In the genomic region with DNA sequence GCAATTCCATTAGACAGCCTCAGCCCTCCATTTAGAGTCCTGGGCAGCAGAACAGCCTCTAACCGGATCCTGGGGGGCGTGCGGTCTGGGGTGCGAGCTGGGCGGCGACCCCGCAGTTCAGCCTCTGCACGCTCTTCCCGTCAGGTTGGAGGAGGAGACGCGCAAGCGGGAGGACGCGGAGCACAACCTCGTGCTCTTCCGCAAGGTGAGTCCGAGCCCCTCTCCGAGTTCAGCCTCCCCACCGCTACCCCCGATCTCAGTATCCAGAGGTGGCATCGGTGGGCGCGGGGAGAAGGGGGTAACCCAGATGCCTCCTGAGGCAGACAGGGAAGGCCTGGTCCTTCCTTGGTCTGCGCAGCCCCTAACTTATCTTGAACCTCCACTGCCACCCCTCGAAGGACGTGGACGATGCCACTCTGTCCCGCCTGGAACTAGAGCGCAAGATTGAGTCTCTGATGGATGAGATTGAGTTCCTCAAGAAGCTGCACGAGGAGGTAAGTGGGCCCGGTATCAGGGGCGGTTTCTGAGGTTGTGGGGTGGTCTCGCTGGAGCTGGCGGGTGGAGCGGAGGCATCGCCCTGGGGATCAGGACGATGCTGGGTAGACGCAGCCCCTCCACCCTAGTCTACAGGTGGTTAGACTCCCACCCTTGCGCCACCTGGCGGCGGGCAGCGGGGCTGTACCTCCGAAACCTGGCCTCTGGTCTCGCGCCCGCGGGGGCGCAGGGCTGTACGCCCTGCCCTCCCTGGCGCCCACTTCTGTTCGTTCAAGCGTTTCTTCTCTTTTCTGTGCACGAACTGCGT, we compare ENCODE assay signal across 8 cellular contexts. TPM values are rescaled to one million over a fixed set of nuclear protein-coding genes. Genes with fewer than 3 reads are reported as not detected.
A peak's percentile ranks its signal among the peaks of the same experiment; 100 is the strongest.
DNase-seq lines count a peak whose midpoint lies in the region; ATAC-seq, FAIRE-seq and TF ChIP-seq lines count a peak whose summit lies in the region.

No MANE protein-coding gene starts in this region.

- no peak overlapping the region for H3K27ac Mint-ChIP-seq in activated T-cell treated with anti-CD3 and anti-CD28 coated beads, Interleukin-2, amount 50 U/mL, for 24 hours

- no peak overlapping the region for H3K9ac ChIP-seq in fibroblast of lung (ENCODE audit: insufficient read depth, low read length)

- TF ChIP-seq CTCF in fibroblast of lung (conservative IDR thresholded peaks at IDR 0.05 in 1 of 2, IDR thresholded peaks at IDR 0.05 in 1 of 2; ENCODE audit: low read depth in 1 of 2, low read length in 2 of 2): peak; percentile 42 to 62

- H4K20me1 ChIP-seq in fibroblast of lung (ENCODE audit: control insufficient read depth, extremely low read depth, insufficient read depth, low read length): no peaks in the 10 kb centered on the region

- H2AFZ ChIP-seq in fibroblast of lung (ENCODE audit: low read length): no peak overlapping the region

- peaks cover 27% of the 10 kb centered on the region for H3K27me3 ChIP-seq in fibroblast of lung (ENCODE audit: control insufficient read depth, insufficient read depth, low read length)

- H3K9me3 ChIP-seq in fibroblast of lung (ENCODE audit: control insufficient read depth, insufficient read depth, low read depth, low read length): no peaks in the 10 kb centered on the region

- FAIRE-seq in GM12891 (lab: Jason Lieb, UNC): peak; percentile 81

- peaks cover 67% of the 10 kb centered on the region for H3K27me3 Mint-ChIP-seq in activated T-cell treated with anti-CD3 and anti-CD28 coated beads, Interleukin-2, amount 50 U/mL, for 24 hours

- H3K4me1 Mint-ChIP-seq in activated T-cell treated with anti-CD3 and anti-CD28 coated beads, Interleukin-2, amount 50 U/mL, for 24 hours (ENCODE audit: low read depth): peaks cover 17% of the 10 kb centered on the region

- no peak for ATAC-seq in GM18861 (IDR thresholded peaks at IDR 0.05; ENCODE audit: unreplicated experiment)

- no peak overlapping the region for H3K27ac ChIP-seq in fibroblast of lung (ENCODE audit: insufficient read depth, low read length)

- peak overlapping the region; percentile 47 for H3K4me3 Mint-ChIP-seq in activated T-cell treated with anti-CD3 and anti-CD28 coated beads, Interleukin-2, amount 50 U/mL, for 24 hours

- H3K79me2 ChIP-seq in fibroblast of lung (ENCODE audit: control insufficient read depth, insufficient read depth, low read length): no peaks in the 10 kb centered on the region

- peak; percentile 90 for DNase-seq in GM12891 (ENCODE audit: insufficient read length, low spot score)
- peak; percentile 58 for DNase-seq in NCI-H526 treated with DMSO at 0.1 percent for 48 hours (lab: John Stamatoyannopoulos, UW)
- DNase-seq in activated T-cell treated with anti-CD3 and anti-CD28 coated beads, Interleukin-2, amount 50 U/mL, for 24 hours: peak; percentile 78
- no peak for DNase-seq in fibroblast of lung (ENCODE audit: low read depth in 2 of 2)
- peak; percentile 81 for DNase-seq in retina
- no peak for DNase-seq in GOT3 (lab: John Stamatoyannopoulos, UW)
- DNase-seq in epidermal melanocyte (ENCODE audit: insufficient read length, low spot score): no peak

- no peaks in the 10 kb centered on the region for H3K4me1 ChIP-seq in fibroblast of lung (ENCODE audit: control insufficient read depth, extremely low read depth, insufficient read depth, low read length)

- no peaks in the 10 kb centered on the region for H3K36me3 ChIP-seq in fibroblast of lung (ENCODE audit: control insufficient read depth, insufficient read depth, low read length)

- H3K4me3 ChIP-seq in fibroblast of lung (replicated peaks in 1 of 4; ENCODE audit: control extremely low read depth in 1 of 4, insufficient read depth in 1 of 4, low read depth in 3 of 4, low read length in 4 of 4): no peak overlapping the region

- no peak for TF ChIP-seq POLR2A in GM12891 (IDR thresholded peaks at IDR 0.05; ENCODE audit: low read depth, low read length)

- H3K9me3 Mint-ChIP-seq in activated T-cell treated with anti-CD3 and anti-CD28 coated beads, Interleukin-2, amount 50 U/mL, for 24 hours: no peaks in the 10 kb centered on the region

- H3K4me2 ChIP-seq in fibroblast of lung (ENCODE audit: extremely low read depth, insufficient read depth, low read length): no peak overlapping the region

- no peaks in the 10 kb centered on the region for H3K36me3 Mint-ChIP-seq in activated T-cell treated with anti-CD3 and anti-CD28 coated beads, Interleukin-2, amount 50 U/mL, for 24 hours (ENCODE audit: low read depth)

TF ChIP-seq in GM12891, 5 proteins besides CTCF, POLR2A, EP300 and RAD21:
- no peak for TF ChIP-seq POU2F2 (IDR thresholded peaks at IDR 0.05; ENCODE audit: low read depth, low read length)
- no peak for TF ChIP-seq PAX5 (IDR thresholded peaks at IDR 0.05; ENCODE audit: insufficient read depth, low read length, severe bottlenecking)
- no peak for TF ChIP-seq SPI1 (IDR thresholded peaks at IDR 0.05; ENCODE audit: low read depth, low read length)
- TF ChIP-seq POLR2AphosphoS5 (IDR thresholded peaks at IDR 0.05; ENCODE audit: low read depth, low read length): no peak
- no peak for TF ChIP-seq TAF1 (IDR thresholded peaks at IDR 0.05; ENCODE audit: low read depth, low read length)
TF ChIP-seq in GM12891: peak in this region for 0.

RNA-seq across cellular contexts. Expression of a gene that starts 1.3 kb away (rescaled TPM):
- polyA plus RNA-seq in GM12891 (2012; ENCODE audit: low read depth, missing spikeins): 0.08 TPM
- 0.26 and 0.50 TPM in 2 replicates for total RNA-seq in fibroblast of lung
- polyA plus RNA-seq in fibroblast of lung: 0.06 and 0.49 TPM in 2 replicates
- 0.75 TPM in 1 of 2 replicates, not detected in the other for polyA plus RNA-seq in fibroblast of lung (2012)
- polyA minus RNA-seq in fibroblast of lung (ENCODE audit: low replicate concordance): 0.70 TPM in 1 of 2 replicates, not detected in the other

RNA-seq across cellular contexts. Expression of a gene that starts 26.8 kb away (rescaled TPM):
- 20.7 TPM for polyA plus RNA-seq in GM12891 (2012; ENCODE audit: low read depth, missing spikeins)
- 0.51 and 6.3 TPM in 2 replicates for total RNA-seq in fibroblast of lung
- 4.8 and 22.4 TPM in 2 replicates for polyA plus RNA-seq in fibroblast of lung
- polyA plus RNA-seq in fibroblast of lung (2012): 8.0 and 26.6 TPM in 2 replicates
- 20.1 and 62.8 TPM in 2 replicates for polyA minus RNA-seq in fibroblast of lung (ENCODE audit: low replicate concordance)

RNA-seq across cellular contexts. Expression of a gene that starts 31.4 kb away (rescaled TPM):
- 238 TPM for polyA plus RNA-seq in GM12891 (2012; ENCODE audit: low read depth, missing spikeins)
- 121 and 164 TPM in 2 replicates for total RNA-seq in fibroblast of lung
- polyA plus RNA-seq in fibroblast of lung: 1,111 and 2,663 TPM in 2 replicates
- polyA plus RNA-seq in fibroblast of lung (2012): 412 and 839 TPM in 2 replicates
- polyA minus RNA-seq in fibroblast of lung (ENCODE audit: low replicate concordance): 1,833 and 3,318 TPM in 2 replicates

RNA-seq across cellular contexts. Expression of a gene that starts 40.8 kb away (rescaled TPM):
- polyA plus RNA-seq in GM12891 (2012; ENCODE audit: low read depth, missing spikeins): 0.12 TPM
- 0.17 TPM in 1 of 2 replicates, not detected in the other for total RNA-seq in fibroblast of lung
- polyA plus RNA-seq in fibroblast of lung: 0.10 TPM in 1 of 2 replicates, not detected in the other
- polyA plus RNA-seq in fibroblast of lung (2012): 0.08 and 0.56 TPM in 2 replicates
- not detected in 2 replicates for polyA minus RNA-seq in fibroblast of lung (ENCODE audit: low replicate concordance)

RNA-seq across cellular contexts. Expression of a gene that starts 50.5 kb away (rescaled TPM):
- 0.08 TPM for polyA plus RNA-seq in GM12891 (2012; ENCODE audit: low read depth, missing spikeins)
- total RNA-seq in fibroblast of lung: 4.6 and 4.8 TPM in 2 replicates
- 2.4 and 5.7 TPM in 2 replicates for polyA plus RNA-seq in fibroblast of lung
- 2.5 and 4.6 TPM in 2 replicates for polyA plus RNA-seq in fibroblast of lung (2012)
- polyA minus RNA-seq in fibroblast of lung (ENCODE audit: low replicate concordance): 2.1 and 8.0 TPM in 2 replicates

Comparison
In these comparisons a context has a peak if more than half of its experiments do, and no peak if none do; other contexts are left out.
1. DNase-seq: peak in GM12891 (single experiment), NCI-H526 treated with DMSO at 0.1 percent for 48 hours (single experiment), activated T-cell treated with anti-CD3 and anti-CD28 coated beads, Interleukin-2, amount 50 U/mL, for 24 hours (single experiment) and retina (single experiment); none in fibroblast of lung (0 of 2), GOT3 (single experiment) and epidermal melanocyte (single experiment).